9 cellular contexts compared by ENCODE assay signal in the genomic region with DNA sequence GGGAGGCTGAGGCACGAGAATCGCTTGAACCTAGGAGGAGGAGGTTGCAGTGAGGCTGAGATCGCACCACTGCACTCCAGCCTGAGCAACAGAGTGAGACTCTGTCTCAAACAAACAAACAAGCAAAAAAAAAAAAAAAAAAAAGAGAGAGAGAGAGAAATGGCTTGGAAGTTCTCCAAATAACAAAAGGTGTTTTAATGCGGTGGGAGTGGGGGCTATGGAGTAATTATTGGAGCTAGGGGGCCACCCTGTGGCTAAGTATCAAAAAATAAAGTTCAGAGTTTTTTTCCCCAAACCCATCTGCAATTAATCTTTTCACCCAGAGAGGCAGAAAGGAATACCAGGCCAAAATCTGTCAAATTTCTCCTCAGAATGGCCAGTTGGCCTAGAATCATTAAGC. TPM values are rescaled to one million over a fixed set of nuclear protein-coding genes. Genes with fewer than 3 reads are reported as not detected.
DNase-seq lines count a peak whose midpoint lies in the region; ATAC-seq and TF ChIP-seq lines count a peak whose summit lies in the region.
"Had no signal": no experiment of that assay in that cellular context is flagged by ENCODE, and none has a peak within 500 bp of the region (broad histone marks: within the 10 kb centered on the region; RNA-seq: fewer than 3 reads in every experiment).

No MANE protein-coding gene starts in this region.

- H3K27me3 ChIP-seq in breast epithelium (no peaks in the 10 kb centered on the region), spleen (replicated peaks in 1 of 7) (no peaks in the 10 kb centered on the region), WERI-Rb-1 (ENCODE audit: insufficient read depth, low read depth, severe bottlenecking) (no peaks in the 10 kb centered on the region)

- no TSS peak for BruUV-seq in MCF 10A (replicated peaks; lab: Mats Ljungman, UMichigan)

- WGBS in spleen, 5 donors, result 67 to 77% (median 72%) methylated on average over 4 of the region's 4 CpGs

- peaks cover 0 to 7% of the 10 kb centered on the region in 2 donors for H3K4me1 ChIP-seq in breast epithelium
- peaks cover 24 to 79% (median 52%) of the 10 kb centered on the region in 6 donors for H3K4me1 ChIP-seq in spleen

- H3K36me3 ChIP-seq in breast epithelium, result no peaks in the 10 kb centered on the region
- H3K36me3 ChIP-seq in spleen, result peaks cover 0 to 27% (median 0%) of the 10 kb centered on the region in 6 donors
- H3K36me3 ChIP-seq in WERI-Rb-1, result peaks cover 2% of the 10 kb centered on the region; the same call in 1 of the 2 replicates

- DNase-seq in MCF 10A (ENCODE audit: unreplicated experiment) (peak; percentile 22), breast epithelium (ENCODE audit: low spot score in 2 of 2) (no peak), MV-4-11 (lab: John Stamatoyannopoulos, UW) (peak; percentile 10), astrocyte of the hippocampus (ENCODE audit: low read depth, low spot score) (peak; percentile 32), spleen (no peak), midbrain (lab: John Stamatoyannopoulos, UW) (no peak), WERI-Rb-1 (no peak)

- no peaks in the 10 kb centered on the region for H3K36me3 Mint-ChIP-seq in MCF 10A (ENCODE audit: insufficient read depth, unreplicated experiment)

- H3K4me3 Mint-ChIP-seq in MCF 10A (ENCODE audit: unreplicated experiment), result no peak overlapping the region

- no peaks in the 10 kb centered on the region for H3K9me3 ChIP-seq in breast epithelium
- H3K9me3 ChIP-seq in spleen, result no peaks in the 10 kb centered on the region
- H3K9me3 ChIP-seq in WERI-Rb-1 (ENCODE audit: severe bottlenecking), result no peaks in the 10 kb centered on the region

- POLR2A ChIA-PET in MCF 10A (lab: Yijun Ruan, JAX), result interaction anchor here (0.7 to 0.9 kb wide), 2 partner anchors 41 to 115 kb away, joined by 3 read pairs; no protein-coding TSS in a partner anchor

- H3K27ac Mint-ChIP-seq in MCF 10A (ENCODE audit: low read depth, unreplicated experiment), result no peak overlapping the region

- no peak for TF ChIP-seq POLR2A in breast epithelium (IDR thresholded peaks at IDR 0.05)
- TF ChIP-seq POLR2A in spleen (IDR thresholded peaks at IDR 0.05), result no peak

- H3K27me3 Mint-ChIP-seq in MCF 10A (ENCODE audit: insufficient read depth, unreplicated experiment), result no peaks in the 10 kb centered on the region

- TF ChIP-seq CTCF in MCF 10A (IDR thresholded peaks at IDR 0.05; ENCODE audit: unreplicated experiment), result peak; percentile 24
- TF ChIP-seq CTCF in breast epithelium (IDR thresholded peaks at IDR 0.05), result no peak
- peak in 6 of 11 experiments; percentile 15 to 51 (median 24) for TF ChIP-seq CTCF in spleen (IDR thresholded peaks at IDR 0.05 in 8 of 11, conservative IDR thresholded peaks at IDR 0.05 in 3 of 11)
- no peak for TF ChIP-seq CTCF in WERI-Rb-1 (IDR thresholded peaks at IDR 0.05; ENCODE audit: low read depth, low read length)

- H3K4me3 ChIP-seq in breast epithelium (no peak overlapping the region), spleen (no peak overlapping the region), WERI-Rb-1 (ENCODE audit: low read depth, low read length) (no peak overlapping the region)

- H3K27ac ChIP-seq in breast epithelium (no peak overlapping the region), spleen (peak overlapping the region in 4 of 8 donors; percentile 9 to 81 (median 65)), WERI-Rb-1 (no peak overlapping the region)

- no peak for ATAC-seq in GM18907 (IDR thresholded peaks at IDR 0.05; ENCODE audit: unreplicated experiment)
- ATAC-seq: Panc1 had no signal

- CTCF ChIA-PET in MCF 10A (lab: Yijun Ruan, JAX), result interaction anchor here (0.6 to 2.2 kb wide), 6 partner anchors 10 to 571 kb away, joined by 3 to 12 read pairs (median 6); no protein-coding TSS in a partner anchor

- intact Hi-C loops in MCF 10A (cut with micrococcal nuclease) (loop anchor here (1.0 kb wide), 1 partner anchor 116 kb away; no protein-coding TSS in a partner anchor), breast epithelium (cut with DNase I; ENCODE audit: low total_unique reads) (loop anchor here (10.0 kb wide), 1 partner anchor 118 kb away; no protein-coding TSS in a partner anchor), spleen (cut with DNase I; ENCODE audit: low total_unique reads) (loop anchor here (5.0 kb wide), 1 partner anchor 116 kb away; no protein-coding TSS in a partner anchor)

- peaks cover 13% of the 10 kb centered on the region for H3K4me1 Mint-ChIP-seq in MCF 10A (ENCODE audit: insufficient read depth, unreplicated experiment)

- H3K9me3 Mint-ChIP-seq in MCF 10A (ENCODE audit: unreplicated experiment), result no peaks in the 10 kb centered on the region

RNA-seq across cellular contexts. Expression of gene CEP68, which starts 23.0 kb away (rescaled TPM):
- 5.4 and 7.2 TPM in 2 replicates for total RNA-seq in MCF 10A (2022)
- 10 to 100 TPM; 23.3 to 32.2 (median 25.0) TPM for total RNA-seq in breast epithelium
- total RNA-seq in spleen, result 10 to 100 TPM; 16.6 to 26.7 (median 22.2) TPM
- polyA plus RNA-seq in spleen, result 1 to 10 TPM; 5.2 to 7.0 (median 5.7) TPM

RNA-seq across cellular contexts. Expression of gene SLC1A4, which starts 44.0 kb away (rescaled TPM):
- total RNA-seq in MCF 10A (2022), result 29.6 and 36.0 TPM in 2 replicates
- total RNA-seq in breast epithelium, result 10 to 100 TPM in 2 of 3 donors, 1 to 10 TPM in 1; 9.1 to 31.5 (median 11.4) TPM
- 10 to 100 TPM; 14.6 to 32.0 (median 19.4) TPM for total RNA-seq in spleen
- polyA plus RNA-seq in spleen, result 1 to 10 TPM; 2.5 to 4.4 (median 4.3) TPM

Comparison
In these comparisons a context has a peak if more than half of its experiments do, and no peak if none do; other contexts are left out.
1. DNase-seq: peak in MCF 10A (single experiment), MV-4-11 (single experiment) and astrocyte of the hippocampus (single experiment); none in breast epithelium (0 of 2), spleen (single experiment), midbrain (single experiment) and WERI-Rb-1 (single experiment).
2. CTCF ChIP-seq: peak in MCF 10A (single experiment) and spleen (6 of 11); none in breast epithelium (0 of 3) and WERI-Rb-1 (single experiment).